Comparison of ENCODE assay signal across 8 cellular contexts in the genomic region with DNA sequence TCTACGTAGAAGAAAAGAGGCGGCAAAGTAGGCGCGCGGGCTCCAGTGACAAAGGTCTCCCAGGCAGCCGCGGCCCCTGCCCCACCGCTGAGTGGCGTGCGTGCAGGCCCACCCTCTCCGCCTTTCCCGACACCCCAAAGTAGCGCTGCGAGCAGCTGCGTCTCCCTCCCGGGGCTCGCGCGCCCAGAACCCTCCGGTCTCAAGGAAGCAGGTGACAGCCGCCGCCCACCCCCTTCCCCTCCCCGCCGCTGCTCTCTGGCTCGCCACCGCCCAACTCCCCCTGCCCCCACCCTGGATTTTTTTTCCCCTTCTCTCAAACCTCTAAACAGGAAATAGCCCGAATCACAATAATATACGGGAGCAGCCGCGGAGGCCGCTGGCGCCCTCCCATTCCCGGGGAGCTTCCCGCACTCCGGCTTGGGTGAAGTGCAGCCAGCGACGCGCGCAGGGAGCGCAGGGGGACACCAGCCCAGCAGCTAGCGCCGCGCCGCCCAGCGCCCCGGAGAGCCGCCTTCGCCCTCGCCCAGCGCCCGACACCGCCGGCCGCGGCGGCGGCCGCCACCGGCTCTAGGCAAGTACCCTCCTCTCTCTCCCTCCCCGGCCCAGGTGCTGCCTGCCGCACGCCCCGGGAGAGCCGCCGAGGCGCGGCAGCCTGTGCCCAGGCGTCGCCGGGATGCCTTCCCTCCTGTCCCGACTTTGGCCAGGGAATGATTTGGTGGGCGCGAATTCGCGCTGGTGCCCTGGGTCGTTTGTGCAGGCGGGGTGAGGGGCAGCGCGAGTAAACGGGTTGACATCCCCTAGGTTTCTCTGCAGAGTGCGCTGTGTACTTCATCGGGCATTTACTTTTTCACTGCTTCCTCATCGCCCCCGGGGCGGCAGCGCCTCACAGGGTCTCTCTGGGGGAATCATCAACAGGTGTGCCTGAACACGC. TPM values are rescaled to one million over a fixed set of nuclear protein-coding genes. Genes with fewer than 3 reads are reported as not detected.
DNase-seq lines count a peak whose midpoint lies in the region; ATAC-seq and TF ChIP-seq lines count a peak whose summit lies in the region.

No MANE protein-coding gene starts in this region.

- peak; percentile 28 for TF ChIP-seq POLR2A in GM18951 (IDR thresholded peaks at IDR 0.05; ENCODE audit: extremely low read depth, insufficient read depth, insufficient read length)

- peak overlapping the region; percentile 82 for H3K4me3 Mint-ChIP-seq in glutamatergic neuron (ENCODE audit: unreplicated experiment)

- peaks cover 5% of the 10 kb centered on the region for H3K27me3 Mint-ChIP-seq in glutamatergic neuron (ENCODE audit: unreplicated experiment)

- no peaks in the 10 kb centered on the region for H3K36me3 Mint-ChIP-seq in glutamatergic neuron (ENCODE audit: unreplicated experiment)

- TF ChIP-seq CTCF in glutamatergic neuron (IDR thresholded peaks at IDR 0.05; ENCODE audit: partially characterized antibody, unreplicated experiment): no peak

- H3K27ac Mint-ChIP-seq in glutamatergic neuron (ENCODE audit: unreplicated experiment): no peak overlapping the region

- in situ Hi-C loops in GM18951 (cut with MboI; ENCODE audit: low sequenced_read_pairs, unreplicated experiment): no loop called here

- ATAC-seq in HG03095 (IDR thresholded peaks at IDR 0.05; ENCODE audit: unreplicated experiment): peak; percentile 59

- H3K9me3 Mint-ChIP-seq in glutamatergic neuron (ENCODE audit: unreplicated experiment): peaks cover 3% of the 10 kb centered on the region

- peaks cover 3% of the 10 kb centered on the region for H3K4me1 Mint-ChIP-seq in glutamatergic neuron (ENCODE audit: low read depth, unreplicated experiment)

- DNase-seq in C1 segment of cervical spinal cord (lab: John Stamatoyannopoulos, UW): peak in 12 of 14 donors; percentile 41 to 81 (median 62)
- peak; percentile 86 for DNase-seq in NCI-H748 (lab: John Stamatoyannopoulos, UW; ENCODE audit: unreplicated experiment)
- peak; percentile 69 for DNase-seq in activated effector memory CD4-positive, alpha-beta T cell treated with anti-CD3 and anti-CD28 coated beads, Interleukin-2, amount 50 U/mL, for 16 hours
- peak; percentile 65 for DNase-seq in glutamatergic neuron
- peak; percentile 36 for DNase-seq in occipital lobe (lab: John Stamatoyannopoulos, UW)
- no peak for DNase-seq in NCI-H1694 (lab: John Stamatoyannopoulos, UW)

RNA-seq across cellular contexts. Expression of a gene that starts 52.7 kb away (rescaled TPM):
- 6.0 TPM for total RNA-seq in glutamatergic neuron (ENCODE audit: unreplicated experiment)
- 4.5 TPM for total RNA-seq in occipital lobe
